In the genomic region with DNA sequence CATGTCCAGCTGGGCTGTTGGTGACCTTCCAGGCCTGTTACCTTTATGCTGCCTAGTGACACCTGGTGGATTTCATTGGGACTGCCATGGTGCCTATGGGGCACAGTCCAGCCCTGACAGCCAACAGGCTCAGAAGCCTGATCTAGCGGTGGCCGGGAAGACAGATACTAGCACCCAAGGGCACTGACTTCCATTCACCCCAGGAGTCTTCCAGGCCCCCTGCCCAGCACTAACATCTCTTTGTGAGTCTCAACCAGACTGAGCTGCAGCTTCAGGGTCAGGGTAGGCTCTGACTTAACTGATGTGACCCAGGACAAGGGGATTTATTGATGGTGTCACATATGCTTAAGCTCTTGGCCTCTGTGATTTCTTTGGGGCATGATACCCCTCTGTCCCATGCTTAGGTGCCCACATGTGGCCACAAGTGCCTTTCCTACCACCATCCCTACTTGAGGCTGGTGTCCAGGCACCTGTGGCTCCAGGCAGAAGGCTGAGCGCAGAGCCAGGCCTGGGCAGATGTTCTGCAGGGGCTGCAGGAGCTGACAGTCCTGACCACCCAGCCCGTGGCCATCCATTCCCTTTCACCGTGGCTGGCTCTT, we compare ENCODE assay signal across 8 cellular contexts. TPM values are rescaled to one million over a fixed set of nuclear protein-coding genes. Genes with fewer than 3 reads are reported as not detected.
DNase-seq lines count a peak whose midpoint lies in the region; ATAC-seq and TF ChIP-seq lines count a peak whose summit lies in the region.
"Not testable (repeated sequence)": the region's sequence is repeated elsewhere in the genome, so short reads cannot be mapped to it uniquely, and the experiment has no call there.

No MANE protein-coding gene starts in this region.

- H3K4me3 ChIP-seq in WERI-Rb-1 (ENCODE audit: low read depth, low read length), result not testable (repeated sequence)

- H3K9me3 Mint-ChIP-seq in activated naive CD4-positive, alpha-beta T cell treated with anti-CD3 and anti-CD28 coated beads, Interleukin-2, amount 10 ng/mL, durations not matched to agents 7 days and 5 days, result not testable (repeated sequence)

- H3K36me3 ChIP-seq in WERI-Rb-1, result not testable (repeated sequence)

- not testable (repeated sequence) for H3K27me3 Mint-ChIP-seq in activated naive CD4-positive, alpha-beta T cell treated with anti-CD3 and anti-CD28 coated beads, Interleukin-2, amount 10 ng/mL, durations not matched to agents 7 days and 5 days

- DNase-seq in ACHN (peak; percentile 19), WERI-Rb-1 (peak; percentile 98), fibroblast of peridontal ligament (ENCODE audit: extremely low read depth) (peak; percentile 5), mucosa of gallbladder (ENCODE audit: low spot score) (peak; percentile 90)
- peak; percentile 85 for DNase-seq in activated naive CD4-positive, alpha-beta T cell treated with anti-CD3 and anti-CD28 coated beads, Interleukin-2, amount 10 ng/mL, durations not matched to agents 7 days and 5 days
- peak in 2 of 3 donors; percentile 27 to 46 for DNase-seq in stimulated activated CD4-positive, alpha-beta T cell treated with anti-CD3 and anti-CD28 coated beads, TNF-alpha, amount 100 ng/mL, for 1 hour (ENCODE audit: low read depth in 3 of 3, low spot score in 1 of 3)

- in situ Hi-C loops in ACHN (cut with HindIII; ENCODE audit: low pct_ligation_motif_present, low pct_unique_long_range_greater_than_20kb, low sequenced_read_pairs), result not testable (repeated sequence)

- H3K4me3 Mint-ChIP-seq in activated naive CD4-positive, alpha-beta T cell treated with anti-CD3 and anti-CD28 coated beads, Interleukin-2, amount 10 ng/mL, durations not matched to agents 7 days and 5 days, result not testable (repeated sequence)

- not testable (repeated sequence) for H3K36me3 Mint-ChIP-seq in activated naive CD4-positive, alpha-beta T cell treated with anti-CD3 and anti-CD28 coated beads, Interleukin-2, amount 10 ng/mL, durations not matched to agents 7 days and 5 days

- CTCF ChIA-PET in activated naive CD4-positive, alpha-beta T cell treated with anti-CD3 and anti-CD28 coated beads, Interleukin-2, amount 10 ng/mL, durations not matched to agents 7 days and 5 days (lab: Charles Lee), result interaction anchor here (0.6 to 1.2 kb wide), 3 partner anchors 33 to 243 kb away, joined by 3 to 4 read pairs (median 3); no protein-coding TSS in a partner anchor

- ATAC-seq in GM18867 (IDR thresholded peaks at IDR 0.05; ENCODE audit: unreplicated experiment) (peak; percentile 93), HG03442 (IDR thresholded peaks at IDR 0.05; ENCODE audit: unreplicated experiment) (peak; percentile 99)

- H3K27ac Mint-ChIP-seq in activated naive CD4-positive, alpha-beta T cell treated with anti-CD3 and anti-CD28 coated beads, Interleukin-2, amount 10 ng/mL, durations not matched to agents 7 days and 5 days, result not testable (repeated sequence)

- H3K4me1 Mint-ChIP-seq in activated naive CD4-positive, alpha-beta T cell treated with anti-CD3 and anti-CD28 coated beads, Interleukin-2, amount 10 ng/mL, durations not matched to agents 7 days and 5 days, result not testable (repeated sequence)

- H3K9me3 ChIP-seq in WERI-Rb-1 (ENCODE audit: severe bottlenecking), result not testable (repeated sequence)

- H3K27ac ChIP-seq in WERI-Rb-1, result not testable (repeated sequence)

- H3K27me3 ChIP-seq in WERI-Rb-1 (ENCODE audit: insufficient read depth, low read depth, severe bottlenecking), result not testable (repeated sequence)

- TF ChIP-seq CTCF in WERI-Rb-1 (IDR thresholded peaks at IDR 0.05; ENCODE audit: low read depth, low read length), result peak; percentile 39; the same call in 1 of the 2 replicates

RNA-seq across cellular contexts. Expression of a gene that starts 8.0 kb away (rescaled TPM):
- 0.12 TPM for total RNA-seq in mucosa of gallbladder

RNA-seq across cellular contexts. Expression of a gene that starts 16.5 kb away (rescaled TPM):
- not detected for total RNA-seq in mucosa of gallbladder

Comparison
In these comparisons a context has a peak if more than half of its experiments do, and no peak if none do; other contexts are left out.
1. DNase-seq: peak in every context shown above with its lines; median percentile 98 in WERI-Rb-1; 90 in mucosa of gallbladder; 85 in activated naive CD4-positive, alpha-beta T cell treated with anti-CD3 and anti-CD28 coated beads, Interleukin-2, amount 10 ng/mL, durations not matched to agents 7 days and 5 days; 36 in stimulated activated CD4-positive, alpha-beta T cell treated with anti-CD3 and anti-CD28 coated beads, TNF-alpha, amount 100 ng/mL, for 1 hour; 19 in ACHN; 5 in fibroblast of peridontal ligament.